14 cellular contexts compared by ENCODE assay signal in genomic region chr22:42929838-42930155, GRCh38.
A peak's percentile ranks its signal among the peaks of the same experiment; 100 is the strongest.
DNase-seq lines count a peak whose midpoint lies in the region; ATAC-seq and TF ChIP-seq lines count a peak whose summit lies in the region.
"Had no signal": no experiment of that assay in that cellular context is flagged by ENCODE, and none has a peak within 500 bp of the region (broad histone marks: within the 10 kb centered on the region; RNA-seq: fewer than 3 reads in every experiment).

No MANE protein-coding gene starts in this region.

- no peak for TF ChIP-seq POLR2A in body of pancreas (IDR thresholded peaks at IDR 0.05)

- no peaks in the 10 kb centered on the region for H3K9me2 ChIP-seq in OCI-LY7 (ENCODE audit: insufficient read depth, low read length)
- H3K9me2 ChIP-seq: SK-N-SH had no signal

- peaks cover 18% of the 10 kb centered on the region for H3K79me2 ChIP-seq in OCI-LY7 (ENCODE audit: insufficient read depth, low read depth, low read length)

- no peak overlapping the region for H3K4me2 ChIP-seq in OCI-LY7 (ENCODE audit: low read length)
- H3K4me2 ChIP-seq: SK-N-SH had no signal

- peak overlapping the region; percentile 78 for H3K27ac Mint-ChIP-seq in Calu3 (ENCODE audit: unreplicated experiment)
- H3K27ac Mint-ChIP-seq in stimulated activated effector memory CD8-positive, alpha-beta T cell treated with anti-CD3 and anti-CD28 coated beads, Interleukin-12 subunit alpha, Interleukin-12 subunit beta, amount 100 ng/mL, for 72 hours, result peak overlapping the region; percentile 73
- H3K27ac Mint-ChIP-seq: activated CD4-positive, alpha-beta T cell treated with anti-CD3 and anti-CD28 coated beads, Interleukin-2, amount 10 ng/mL, durations not matched to agents 7 days and 5 days; activated T-helper 2 cell treated with anti-CD3 and anti-CD28 coated beads, Interferon-gamma antibody, Interleukin-2, Interleukin-4, amounts not matched to agents 10 μg/mL and 5 μg/mL and 100 μg/mL, durations not matched to agents 14 hours and 24 hours and 36 hours had no signal

- peaks cover 85% of the 10 kb centered on the region for H3K4me1 Mint-ChIP-seq in Calu3 (ENCODE audit: low read depth, unreplicated experiment)
- H3K4me1 Mint-ChIP-seq in stimulated activated effector memory CD8-positive, alpha-beta T cell treated with anti-CD3 and anti-CD28 coated beads, Interleukin-12 subunit alpha, Interleukin-12 subunit beta, amount 100 ng/mL, for 72 hours, result peaks cover 70% of the 10 kb centered on the region

- no peaks in the 10 kb centered on the region for H3K27me3 Mint-ChIP-seq in Calu3 (ENCODE audit: unreplicated experiment)
- H3K27me3 Mint-ChIP-seq: activated CD4-positive, alpha-beta T cell treated with anti-CD3 and anti-CD28 coated beads, Interleukin-2, amount 10 ng/mL, durations not matched to agents 7 days and 5 days had no signal

- intact Hi-C loops in Calu3 (cut with micrococcal nuclease; ENCODE audit: unreplicated experiment) (no loop called here), body of pancreas (cut with DNase I) (no loop called here), OCI-LY7 (cut with micrococcal nuclease; ENCODE audit: unreplicated experiment) (no loop called here)

- WGBS in body of pancreas, 2 donors, result 29 to 32% methylated on average over 6 of the region's 6 CpGs
- WGBS in lung, 2 donors, result 57 to 72% methylated on average over 6 of the region's 6 CpGs

- H3K36me3 Mint-ChIP-seq in Calu3 (ENCODE audit: insufficient read depth, unreplicated experiment), result peaks cover 95% of the 10 kb centered on the region
- no peaks in the 10 kb centered on the region for H3K36me3 Mint-ChIP-seq in stimulated activated effector memory CD8-positive, alpha-beta T cell treated with anti-CD3 and anti-CD28 coated beads, Interleukin-12 subunit alpha, Interleukin-12 subunit beta, amount 100 ng/mL, for 72 hours

- no peak overlapping the region for H3K4me3 ChIP-seq in body of pancreas
- H3K4me3 ChIP-seq in lung, result no peak overlapping the region
- H3K4me3 ChIP-seq in OCI-LY7 (ENCODE audit: low read depth, low read length, poor library complexity, severe bottlenecking), result no peak overlapping the region

- H4K20me1 ChIP-seq in OCI-LY7 (ENCODE audit: insufficient read depth, low read length), result peaks cover 8% of the 10 kb centered on the region; the same call in 1 of the 2 replicates

- CTCF ChIA-PET in Calu3 (lab: Charles Lee) (interaction anchor here (0.5 kb wide), 1 partner anchor 10 kb away, joined by 3 read pairs; no protein-coding TSS in a partner anchor), OCI-LY7 (lab: Charles Lee; ENCODE audit: unreplicated experiment) (no interaction called here)

- no peaks in the 10 kb centered on the region for H3K27me3 ChIP-seq in body of pancreas
- no peaks in the 10 kb centered on the region for H3K27me3 ChIP-seq in lung (ENCODE audit: control insufficient read depth, insufficient read depth)

- H3K27ac ChIP-seq in body of pancreas (peak overlapping the region; percentile 82 to 91 (median 89)), lung (ENCODE audit: low read depth in 1 of 2, low read length in 1 of 2) (peak overlapping the region; percentile 34 to 80), OCI-LY7 (ENCODE audit: low read depth, low read length, poor library complexity, severe bottlenecking) (no peak overlapping the region)
- H3K27ac ChIP-seq: C4-2B had no signal

- no peak for ATAC-seq in body of pancreas
- no peak for ATAC-seq in lung (ENCODE audit: insufficient read depth, low FRiP score)
- no peak for ATAC-seq in stimulated activated effector memory CD8-positive, alpha-beta T cell treated with anti-CD3 and anti-CD28 coated beads, Interleukin-12 subunit alpha, Interleukin-12 subunit beta, amount 100 ng/mL, for 72 hours

- no peak for TF ChIP-seq CTCF in Calu3 (IDR thresholded peaks at IDR 0.05; ENCODE audit: unreplicated experiment)
- no peak for TF ChIP-seq CTCF in body of pancreas (IDR thresholded peaks at IDR 0.05)
- TF ChIP-seq CTCF in lung (IDR thresholded peaks at IDR 0.05; ENCODE audit: control extremely low read depth, extremely low read depth), result no peak
- no peak for TF ChIP-seq CTCF in OCI-LY7 (conservative IDR thresholded peaks at IDR 0.05; ENCODE audit: low read length)

- no peaks in the 10 kb centered on the region for H3K9me3 ChIP-seq in body of pancreas
- H3K9me3 ChIP-seq in lung (ENCODE audit: control insufficient read depth in 2 of 2, insufficient read depth in 1 of 2, low read length in 1 of 2), result no peaks in the 10 kb centered on the region
- no peaks in the 10 kb centered on the region for H3K9me3 ChIP-seq in OCI-LY7 (ENCODE audit: low read length)
- H3K9me3 ChIP-seq: SK-N-SH had no signal

- H2AFZ ChIP-seq in OCI-LY7 (ENCODE audit: low read length), result no peak overlapping the region

- no peaks in the 10 kb centered on the region for H3K36me3 ChIP-seq in body of pancreas (replicated peaks in 1 of 2; ENCODE audit: insufficient read depth in 1 of 2, low read depth in 2 of 2)
- no peaks in the 10 kb centered on the region for H3K36me3 ChIP-seq in lung (ENCODE audit: control insufficient read depth in 2 of 2, insufficient read depth in 2 of 2, low read length in 2 of 2)
- H3K36me3 ChIP-seq in OCI-LY7 (ENCODE audit: insufficient read depth, low read length), result no peaks in the 10 kb centered on the region

- peaks cover 92% of the 10 kb centered on the region for H3K4me1 ChIP-seq in body of pancreas
- H3K4me1 ChIP-seq in lung (ENCODE audit: control insufficient read depth in 2 of 2, insufficient read depth in 2 of 2, low read length in 2 of 2), result peaks cover 37 to 47% of the 10 kb centered on the region in 2 donors
- H3K4me1 ChIP-seq in OCI-LY7 (ENCODE audit: insufficient read depth, low read length, poor library complexity, severe bottlenecking), result peaks cover 40% of the 10 kb centered on the region

- H3K9me3 Mint-ChIP-seq in Calu3 (ENCODE audit: low read depth, unreplicated experiment), result peaks cover 2% of the 10 kb centered on the region
- H3K9me3 Mint-ChIP-seq in stimulated activated effector memory CD8-positive, alpha-beta T cell treated with anti-CD3 and anti-CD28 coated beads, Interleukin-12 subunit alpha, Interleukin-12 subunit beta, amount 100 ng/mL, for 72 hours, result no peaks in the 10 kb centered on the region
- H3K9me3 Mint-ChIP-seq: activated CD4-positive, alpha-beta T cell treated with anti-CD3 and anti-CD28 coated beads, Interleukin-2, amount 10 ng/mL, durations not matched to agents 7 days and 5 days; activated T-helper 2 cell treated with anti-CD3 and anti-CD28 coated beads, Interferon-gamma antibody, Interleukin-2, Interleukin-4, amounts not matched to agents 10 μg/mL and 5 μg/mL and 100 μg/mL, durations not matched to agents 14 hours and 24 hours and 36 hours had no signal

- peak overlapping the region; percentile 26 for H3K4me3 Mint-ChIP-seq in Calu3 (ENCODE audit: low read depth, unreplicated experiment)
- no peak overlapping the region for H3K4me3 Mint-ChIP-seq in stimulated activated effector memory CD8-positive, alpha-beta T cell treated with anti-CD3 and anti-CD28 coated beads, Interleukin-12 subunit alpha, Interleukin-12 subunit beta, amount 100 ng/mL, for 72 hours
- H3K4me3 Mint-ChIP-seq: activated CD4-positive, alpha-beta T cell treated with anti-CD3 and anti-CD28 coated beads, Interleukin-2, amount 10 ng/mL, durations not matched to agents 7 days and 5 days had no signal

- no TSS peak for BruUV-seq in Calu3 (replicated peaks; lab: Mats Ljungman, UMichigan)
- BruUV-seq in OCI-LY7 (replicated peaks; lab: Mats Ljungman, UMichigan), result no TSS peak

- POLR2A ChIA-PET in OCI-LY7 (lab: Charles Lee), result no interaction called here

- DNase-seq in Calu3 (no peak), body of pancreas (no peak), lung (ENCODE audit: low spot score) (no peak), GM19238 (ENCODE audit: insufficient read length, low spot score) (no peak), OCI-LY7 (ENCODE audit: low spot score) (no peak), amygdala (lab: John Stamatoyannopoulos, UW) (no peak)
- no peak for DNase-seq in stimulated activated effector memory CD8-positive, alpha-beta T cell treated with anti-CD3 and anti-CD28 coated beads, Interleukin-12 subunit alpha, Interleukin-12 subunit beta, amount 100 ng/mL, for 72 hours (ENCODE audit: low spot score in 2 of 2)
- DNase-seq in stimulated activated CD4-positive, alpha-beta T cell treated with anti-CD3 and anti-CD28 coated beads, Interleukin-12 subunit alpha, Interleukin-12 subunit beta, amount 100 ng/mL, for 4 hours, result no peak
- DNase-seq: activated CD4-positive, alpha-beta T cell treated with anti-CD3 and anti-CD28 coated beads, Interleukin-2, amount 10 ng/mL, durations not matched to agents 7 days and 5 days; dermis blood vessel endothelial cell; NCI-H82; SK-N-SH had no signal
